18 cellular contexts compared by ENCODE assay signal in the genomic region with DNA sequence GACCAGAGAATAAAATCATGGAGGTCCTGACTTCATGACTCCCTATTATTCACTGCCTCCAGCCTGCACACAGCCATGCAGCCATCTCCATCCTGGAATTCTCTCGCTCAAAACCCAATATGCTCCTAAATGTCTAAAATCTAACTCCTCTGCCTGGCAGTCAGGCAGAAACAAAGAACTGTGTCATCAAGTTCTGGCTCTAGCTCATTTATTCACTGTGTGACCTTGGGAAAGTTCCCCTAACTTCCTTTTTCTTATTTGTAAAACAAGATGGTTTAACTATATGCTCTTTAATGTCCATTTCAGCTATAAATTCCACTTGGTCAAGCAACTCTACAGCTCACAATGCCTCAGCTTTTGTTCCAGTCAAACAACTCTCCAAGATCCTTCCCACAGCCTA. TPM values are rescaled to one million over a fixed set of nuclear protein-coding genes. Genes with fewer than 3 reads are reported as not detected.
DNase-seq lines count a peak whose midpoint lies in the region; ATAC-seq and TF ChIP-seq lines count a peak whose summit lies in the region.
"Had no signal": no experiment of that assay in that cellular context is flagged by ENCODE, and none has a peak within 500 bp of the region (broad histone marks: within the 10 kb centered on the region; RNA-seq: fewer than 3 reads in every experiment).

No MANE protein-coding gene starts in this region.

- H4K20me1 ChIP-seq in PC-3 (ENCODE audit: low read length): no peaks in the 10 kb centered on the region

- H3K4me1 ChIP-seq in Panc1 (ENCODE audit: control insufficient read depth, insufficient read depth, low read length): peaks cover 20% of the 10 kb centered on the region
- 0 out of 2 replicates have a peak, but pooled peaks cover under 1% of the 10 kb centered on the region for H3K4me1 ChIP-seq in PC-3 (ENCODE audit: insufficient read depth, low read length)

- H3K9me3 ChIP-seq in Panc1 (ENCODE audit: control insufficient read depth, insufficient read depth, low read depth, low read length) (no peaks in the 10 kb centered on the region), PC-3 (ENCODE audit: low read length) (no peaks in the 10 kb centered on the region)
- H3K9me3 ChIP-seq: heart left ventricle, upper lobe of left lung had no signal

- intact Hi-C loops in Panc1 (cut with micrococcal nuclease; ENCODE audit: unreplicated experiment): no loop called here
- intact Hi-C loops in PC-3 (cut with micrococcal nuclease): no loop called here

- BruUV-seq in Panc1 (replicated peaks; lab: Mats Ljungman, UMichigan): TSS peak; percentile 29
- no TSS peak for BruUV-seq in PC-3 (replicated peaks; lab: Mats Ljungman, UMichigan)

- no peak overlapping the region for H3K9ac ChIP-seq in PC-3 (ENCODE audit: low read length)

- no peaks in the 10 kb centered on the region for H3K9me2 ChIP-seq in PC-3 (replicated peaks; ENCODE audit: low read length)

- no peak overlapping the region for H3K4me3 Mint-ChIP-seq in activated CD4-positive, alpha-beta T cell treated with anti-CD3 and anti-CD28 coated beads, Interleukin-2, amount 10 ng/mL, durations not matched to agents 7 days and 5 days
- no peak overlapping the region for H3K4me3 Mint-ChIP-seq in progenitor cell of endocrine pancreas (ENCODE audit: low read depth)
- H3K4me3 Mint-ChIP-seq: activated B cell treated with CpG ODN at 0.5 μM for 24 hours had no signal

- CTCF ChIA-PET in activated CD4-positive, alpha-beta T cell treated with anti-CD3 and anti-CD28 coated beads, Interleukin-2, amount 10 ng/mL, durations not matched to agents 7 days and 5 days (lab: Charles Lee): interaction anchor here (0.6 to 0.8 kb wide), 2 partner anchors 41 to 212 kb away, joined by 3 read pairs; no protein-coding TSS in a partner anchor
- CTCF ChIA-PET in Panc1 (lab: Charles Lee): no interaction called here
- CTCF ChIA-PET in PC-3 (lab: Charles Lee): no interaction called here

- H3K36me3 ChIP-seq in Panc1 (ENCODE audit: control insufficient read depth, insufficient read depth, low read length) (no peaks in the 10 kb centered on the region), PC-3 (ENCODE audit: low read depth, low read length) (no peaks in the 10 kb centered on the region)
- H3K36me3 ChIP-seq: upper lobe of left lung had no signal

- no peaks in the 10 kb centered on the region for H3F3A ChIP-seq in PC-3 (ENCODE audit: low read length, unreplicated experiment)

- H3K9me3 Mint-ChIP-seq in activated CD4-positive, alpha-beta T cell treated with anti-CD3 and anti-CD28 coated beads, Interleukin-2, amount 10 ng/mL, durations not matched to agents 7 days and 5 days: peaks cover 4% of the 10 kb centered on the region
- H3K9me3 Mint-ChIP-seq in progenitor cell of endocrine pancreas (ENCODE audit: low read depth): no peaks in the 10 kb centered on the region
- H3K9me3 Mint-ChIP-seq: activated B cell treated with CpG ODN at 0.5 μM for 24 hours had no signal

- H3K27ac ChIP-seq in Panc1 (ENCODE audit: low read length) (peak overlapping the region; percentile 45), PC-3 (ENCODE audit: low read length) (no peak overlapping the region)
- H3K27ac ChIP-seq: upper lobe of left lung had no signal

- no peak for DNase-seq in activated CD4-positive, alpha-beta T cell treated with anti-CD3 and anti-CD28 coated beads, Interleukin-2, amount 10 ng/mL, durations not matched to agents 7 days and 5 days
- no peak for DNase-seq in activated CD4-positive, alpha-beta T cell treated with anti-CD3 and anti-CD28 coated beads, Interleukin-2, amount 50 U/mL, for 4 hours
- DNase-seq in Panc1 (ENCODE audit: low read depth, low spot score) (no peak), iris pigment epithelial cell (ENCODE audit: low read depth) (peak; percentile 22), progenitor cell of endocrine pancreas (ENCODE audit: low spot score, unreplicated experiment) (no peak), PC-3 (no peak), NCI-H187 treated with DMSO at 0.1 percent for 48 hours (lab: John Stamatoyannopoulos, UW) (no peak)
- DNase-seq: activated B cell treated with CpG ODN at 0.5 μM for 24 hours; activated CD8-positive, alpha-beta memory T cell treated with anti-CD3 and anti-CD28 coated beads, Interleukin-2, amount 50 U/mL, for 48 hours; COR-L47; heart left ventricle; MV-4-11; NCI-H2171; stimulated activated CD8-positive, alpha-beta memory T cell treated with anti-CD3 and anti-CD28 coated beads, Interleukin-4, amount 100 ng/mL, for 48 hours had no signal

- ATAC-seq in Panc1 (peak; percentile 10; the same call in 1 of the 2 replicates), PC-3 (no peak), HG02884 (IDR thresholded peaks at IDR 0.05; ENCODE audit: unreplicated experiment) (no peak)
- ATAC-seq: esophagus mucosa, SK-N-SH treated with all-trans-retinoic acid at 6 μM for 48 hours had no signal

- H2AFZ ChIP-seq in PC-3 (ENCODE audit: low read length): no peak overlapping the region

- TF ChIP-seq CTCF in Panc1 (IDR thresholded peaks at IDR 0.05) (no peak), progenitor cell of endocrine pancreas (IDR thresholded peaks at IDR 0.05; ENCODE audit: unreplicated experiment) (no peak), PC-3 (conservative IDR thresholded peaks at IDR 0.05; ENCODE audit: low read depth, low read length) (no peak)

- in situ Hi-C loops in Panc1 (cut with HindIII; ENCODE audit: low pct_unique_long_range_greater_than_20kb, low sequenced_read_pairs): loop anchor here (10.0 kb wide), 1 partner anchor 107 kb away; no protein-coding TSS in a partner anchor

- no peaks in the 10 kb centered on the region for H3K27me3 ChIP-seq in Panc1 (ENCODE audit: control insufficient read depth, insufficient read depth, low read length)
- H3K27me3 ChIP-seq in PC-3 (ENCODE audit: low read length): no peaks in the 10 kb centered on the region
- H3K27me3 ChIP-seq: heart left ventricle, upper lobe of left lung had no signal

- POLR2A ChIA-PET in activated CD4-positive, alpha-beta T cell treated with anti-CD3 and anti-CD28 coated beads, Interleukin-2, amount 10 ng/mL, durations not matched to agents 7 days and 5 days (lab: Charles Lee): interaction anchor here (0.6 kb wide), 1 partner anchor 37 kb away, joined by 3 read pairs; no protein-coding TSS in a partner anchor
- POLR2A ChIA-PET in Panc1 (lab: Charles Lee): interaction anchor here (0.6 kb wide), 1 partner anchor 111 kb away, joined by 3 read pairs; no protein-coding TSS in a partner anchor
- POLR2A ChIA-PET in PC-3 (lab: Charles Lee; ENCODE audit: unreplicated experiment): no interaction called here

- H3K27me3 Mint-ChIP-seq in activated CD4-positive, alpha-beta T cell treated with anti-CD3 and anti-CD28 coated beads, Interleukin-2, amount 10 ng/mL, durations not matched to agents 7 days and 5 days: no peaks in the 10 kb centered on the region
- no peaks in the 10 kb centered on the region for H3K27me3 Mint-ChIP-seq in progenitor cell of endocrine pancreas
- H3K27me3 Mint-ChIP-seq: activated B cell treated with CpG ODN at 0.5 μM for 24 hours had no signal

- no peak overlapping the region for H3K4me3 ChIP-seq in Panc1 (ENCODE audit: low read depth in 2 of 2, low read length in 2 of 2)
- no peak overlapping the region for H3K4me3 ChIP-seq in PC-3 (ENCODE audit: low read length)
- H3K4me3 ChIP-seq: heart left ventricle, upper lobe of left lung had no signal

- H3K4me2 ChIP-seq in PC-3 (ENCODE audit: low read length): no peak overlapping the region

- H3K79me2 ChIP-seq in PC-3 (ENCODE audit: low read length): peaks cover 61% of the 10 kb centered on the region

- H3K36me3 Mint-ChIP-seq in activated CD4-positive, alpha-beta T cell treated with anti-CD3 and anti-CD28 coated beads, Interleukin-2, amount 10 ng/mL, durations not matched to agents 7 days and 5 days (ENCODE audit: low read depth): peaks cover 12% of the 10 kb centered on the region
- peaks cover 4% of the 10 kb centered on the region for H3K36me3 Mint-ChIP-seq in progenitor cell of endocrine pancreas (ENCODE audit: insufficient read depth)

- peak overlapping the region; percentile 66 for H3K27ac Mint-ChIP-seq in activated CD4-positive, alpha-beta T cell treated with anti-CD3 and anti-CD28 coated beads, Interleukin-2, amount 10 ng/mL, durations not matched to agents 7 days and 5 days
- H3K27ac Mint-ChIP-seq in progenitor cell of endocrine pancreas: peak overlapping the region; percentile 44
- H3K27ac Mint-ChIP-seq: activated B cell treated with CpG ODN at 0.5 μM for 24 hours had no signal

- H3K4me1 Mint-ChIP-seq in activated CD4-positive, alpha-beta T cell treated with anti-CD3 and anti-CD28 coated beads, Interleukin-2, amount 10 ng/mL, durations not matched to agents 7 days and 5 days: peaks cover 26% of the 10 kb centered on the region
- H3K4me1 Mint-ChIP-seq in progenitor cell of endocrine pancreas (ENCODE audit: low read depth): peaks cover 12% of the 10 kb centered on the region

RNA-seq across cellular contexts. Expression of a gene that starts 16.6 kb away (rescaled TPM):
- 10 to 100 TPM; 15.5 to 16.7 TPM for total RNA-seq in activated CD4-positive, alpha-beta T cell treated with anti-CD3 and anti-CD28 coated beads, Interleukin-2, amount 10 ng/mL, durations not matched to agents 7 days and 5 days
- total RNA-seq in Panc1 (2021; ENCODE audit: unreplicated experiment) (73.9 TPM), progenitor cell of endocrine pancreas (18.3 and 23.7 TPM in 2 replicates), PC-3 (2014; rRNA removed) (8.3 and 15.7 TPM in 2 replicates)
- 60.1 TPM for polyA plus RNA-seq in Panc1 (2012; ENCODE audit: insufficient read length)
